18 cellular contexts compared by ENCODE assay signal in genomic region chrX:16312761-16313623, GRCh38.
"Had no signal": no experiment of that assay in that cellular context is flagged by ENCODE, and none has a peak within 500 bp of the region (broad histone marks: within the 10 kb centered on the region; RNA-seq: fewer than 3 reads in every experiment).

No MANE protein-coding gene starts in this region.

- DNase-seq: cerebellar nuclear complex; foreskin melanocyte; heart left ventricle; hippocampal formation; kidney glomerular epithelial cell; mammary epithelial cell; mucosa of descending colon; naive thymus-derived CD8-positive, alpha-beta T cell; nucleus accumbens; ovary; sigmoid colon; stimulated activated CD4-positive, alpha-beta T cell treated with anti-CD3 and anti-CD28 coated beads, Interleukin-12 subunit alpha, Interleukin-12 subunit beta, amount 100 ng/mL, for 4 hours; stimulated activated naive CD4-positive, alpha-beta T cell treated with Interleukin-2 at 50 U/mL for 16 hours; trophoblast cell had no signal

- ATAC-seq: heart left ventricle; mucosa of descending colon; naive thymus-derived CD8-positive, alpha-beta T cell had no signal

- H3K27ac ChIP-seq: heart left ventricle, neural progenitor cell, ovary, right atrium auricular region, sigmoid colon, skin epidermis had no signal

- H3K36me3 Mint-ChIP-seq: naive thymus-derived CD8-positive, alpha-beta T cell; neural progenitor cell had no signal

- H3K27ac Mint-ChIP-seq: dendritic cell treated with granulocyte-macrophage colony-stimulating factor and Interleukin-4, amounts not matched to agents 40 ng/mL and 50 ng/mL, for 4 days; naive thymus-derived CD8-positive, alpha-beta T cell; neural progenitor cell had no signal

- H3K9ac ChIP-seq: neural progenitor cell had no signal

- H3K27me3 ChIP-seq: neural progenitor cell, ovary, right atrium auricular region, sigmoid colon had no signal

- H3K4me3 ChIP-seq: heart left ventricle, mucosa of descending colon, neural progenitor cell, ovary, right atrium auricular region, sigmoid colon, skin epidermis had no signal

- H3K4me1 Mint-ChIP-seq: naive thymus-derived CD8-positive, alpha-beta T cell had no signal

- H3K27me3 Mint-ChIP-seq: dendritic cell treated with granulocyte-macrophage colony-stimulating factor and Interleukin-4, amounts not matched to agents 40 ng/mL and 50 ng/mL, for 4 days had no signal

- H3K4me3 Mint-ChIP-seq: dendritic cell treated with granulocyte-macrophage colony-stimulating factor and Interleukin-4, amounts not matched to agents 40 ng/mL and 50 ng/mL, for 4 days; naive thymus-derived CD8-positive, alpha-beta T cell; neural progenitor cell had no signal

- H3K9me3 Mint-ChIP-seq: dendritic cell treated with granulocyte-macrophage colony-stimulating factor and Interleukin-4, amounts not matched to agents 40 ng/mL and 50 ng/mL, for 4 days; neural progenitor cell had no signal

- H3K4me1 ChIP-seq: heart left ventricle, neural progenitor cell, right atrium auricular region, sigmoid colon had no signal

- H3K9me3 ChIP-seq: heart left ventricle, mucosa of descending colon, ovary, right atrium auricular region, sigmoid colon had no signal

- H3K4me2 ChIP-seq: neural progenitor cell had no signal

- H2AFZ ChIP-seq: neural progenitor cell had no signal

- H3K36me3 ChIP-seq: heart left ventricle, neural progenitor cell, ovary, right atrium auricular region, sigmoid colon had no signal
